ENCODE assay signal across 20 cellular contexts in genomic region chr2:55146266-55146665, GRCh38.
"Had no signal": no experiment of that assay in that cellular context is flagged by ENCODE, and none has a peak within 500 bp of the region (broad histone marks: within the 10 kb centered on the region; RNA-seq: fewer than 3 reads in every experiment).

No MANE protein-coding gene starts in this region.

- H3K36me3 ChIP-seq: colonic mucosa, heart left ventricle, lower lobe of right lung, pancreas, tibial artery, upper lobe of left lung, uterus had no signal

- H3K4me3 ChIP-seq: colonic mucosa, heart left ventricle, lower lobe of right lung, pancreas, smooth muscle cell, tibial artery, upper lobe of left lung, uterus had no signal

- H3K9me3 ChIP-seq: colonic mucosa, heart left ventricle, lower lobe of right lung, pancreas, tibial artery, upper lobe of left lung, uterus had no signal

- H3K4me2 ChIP-seq: smooth muscle cell had no signal

- H3K4me1 ChIP-seq: colonic mucosa, uterus had no signal

- DNase-seq: colonic mucosa; dermis blood vessel endothelial cell; erythroblast; foreskin melanocyte; heart left ventricle; hippocampal formation; islet precursor cell; lower lobe of right lung; mesenchymal stem cell; midbrain; naive B cell; occipital lobe; pancreas; right cardiac atrium; stimulated activated CD4-positive, alpha-beta T cell treated with anti-CD3 and anti-CD28 coated beads, Interleukin-2, amount 100 ng/mL, for 48 hours; stimulated activated naive CD4-positive, alpha-beta T cell treated with Interleukin-2 at 50 U/mL for 16 hours; tibial artery; uterus had no signal

- H3K27me3 ChIP-seq: colonic mucosa, heart left ventricle, pancreas, tibial artery, upper lobe of left lung, uterus had no signal

- H3K27ac ChIP-seq: colonic mucosa, heart left ventricle, pancreas, tibial artery, uterus had no signal
